ENCODE assay signal across 16 cellular contexts in genomic region chr11:111449158-111449557, GRCh38.
A peak's percentile ranks its signal among the peaks of the same experiment; 100 is the strongest.
DNase-seq lines count a peak whose midpoint lies in the region; ATAC-seq and TF ChIP-seq lines count a peak whose summit lies in the region.
"Had no signal": no experiment of that assay in that cellular context is flagged by ENCODE, and none has a peak within 500 bp of the region (broad histone marks: within the 10 kb centered on the region; RNA-seq: fewer than 3 reads in every experiment).

No MANE protein-coding gene starts in this region.

- POLR2A ChIA-PET in WTC11 (lab: Charles Lee), result no interaction called here

- H3K4me3 ChIP-seq in thyroid gland (replicated peaks in 1 of 3), result no peak overlapping the region

- H3K36me3 Mint-ChIP-seq in activated naive CD4-positive, alpha-beta T cell treated with anti-CD3 and anti-CD28 coated beads, Interleukin-2, amount 10 ng/mL, durations not matched to agents 7 days and 5 days, result no peaks in the 10 kb centered on the region
- no peaks in the 10 kb centered on the region for H3K36me3 Mint-ChIP-seq in activated naive CD4-positive, alpha-beta T cell treated with anti-CD3 and anti-CD28 coated beads for 36 hours (ENCODE audit: low read depth)
- H3K36me3 Mint-ChIP-seq in WTC11 (no peaks in the 10 kb centered on the region), endothelial cell (ENCODE audit: low read depth, unreplicated experiment) (no peaks in the 10 kb centered on the region), HFFc6 (ENCODE audit: low read depth) (no peaks in the 10 kb centered on the region)
- H3K36me3 Mint-ChIP-seq: CD4-positive, CD25-positive, alpha-beta regulatory T cell had no signal

- no peaks in the 10 kb centered on the region for H3K27me3 ChIP-seq in thyroid gland

- H3K36me3 ChIP-seq in thyroid gland, result no peaks in the 10 kb centered on the region

- H3K4me3 Mint-ChIP-seq in activated naive CD4-positive, alpha-beta T cell treated with anti-CD3 and anti-CD28 coated beads, Interleukin-2, amount 10 ng/mL, durations not matched to agents 7 days and 5 days, result no peak overlapping the region
- no peak overlapping the region for H3K4me3 Mint-ChIP-seq in activated naive CD4-positive, alpha-beta T cell treated with anti-CD3 and anti-CD28 coated beads for 36 hours
- H3K4me3 Mint-ChIP-seq in WTC11 (peak overlapping the region; percentile 11; the same call in 1 of the 2 replicates), endothelial cell (ENCODE audit: unreplicated experiment) (no peak overlapping the region), HFFc6 (no peak overlapping the region)
- H3K4me3 Mint-ChIP-seq: CD4-positive, CD25-positive, alpha-beta regulatory T cell had no signal

- intact Hi-C loops in activated naive CD4-positive, alpha-beta T cell treated with anti-CD3 and anti-CD28 coated beads for 36 hours (cut with micrococcal nuclease), result loop anchor here (10.0 kb wide), 1 partner anchor 1244 kb away; no protein-coding TSS in a partner anchor
- intact Hi-C loops in thyroid gland (cut with DNase I), result loop anchor here (5.0 kb wide), 1 partner anchor 167 kb away; no protein-coding TSS in a partner anchor

- WGBS in thyroid gland, 2 donors, result 39 to 46% methylated on average over 8 of the region's 8 CpGs

- no peaks in the 10 kb centered on the region for H3K9me3 ChIP-seq in thyroid gland

- DNase-seq in activated naive CD4-positive, alpha-beta T cell treated with anti-CD3 and anti-CD28 coated beads, Interleukin-2, amount 10 ng/mL, durations not matched to agents 7 days and 5 days, result no peak
- no peak for DNase-seq in activated naive CD4-positive, alpha-beta T cell treated with anti-CD3 and anti-CD28 coated beads for 36 hours
- no peak for DNase-seq in WTC11 (ENCODE audit: low spot score)
- DNase-seq in endothelial cell (ENCODE audit: low spot score), result no peak
- peak; percentile 30 to 56 for DNase-seq in thyroid gland
- DNase-seq in HFFc6, result no peak
- DNase-seq in NCI-H2171 (lab: John Stamatoyannopoulos, UW), result no peak
- no peak for DNase-seq in COR-L47 (lab: John Stamatoyannopoulos, UW)
- DNase-seq: Calu3; CD4-positive, CD25-positive, alpha-beta regulatory T cell; DMS79 treated with DMSO at 0.1 percent for 48 hours; KG1; NCI-H1092; NCI-H1694; NCI-H446 treated with DMSO at 0.1 percent for 48 hours had no signal

- no peak for TF ChIP-seq POLR2A in thyroid gland (IDR thresholded peaks at IDR 0.05)

- no peak overlapping the region for H3K27ac ChIP-seq in thyroid gland

- peaks cover 18% of the 10 kb centered on the region for H3K4me1 Mint-ChIP-seq in activated naive CD4-positive, alpha-beta T cell treated with anti-CD3 and anti-CD28 coated beads, Interleukin-2, amount 10 ng/mL, durations not matched to agents 7 days and 5 days
- peaks cover 14% of the 10 kb centered on the region for H3K4me1 Mint-ChIP-seq in activated naive CD4-positive, alpha-beta T cell treated with anti-CD3 and anti-CD28 coated beads for 36 hours (ENCODE audit: low read depth)
- H3K4me1 Mint-ChIP-seq in WTC11, result peaks cover 24% of the 10 kb centered on the region
- H3K4me1 Mint-ChIP-seq in endothelial cell (ENCODE audit: unreplicated experiment), result peaks cover 13% of the 10 kb centered on the region
- H3K4me1 Mint-ChIP-seq in HFFc6 (ENCODE audit: low read depth), result peaks cover 42% of the 10 kb centered on the region

- ATAC-seq in WTC11, result no peak
- ATAC-seq: HCT116 had no signal

- CTCF ChIA-PET in activated naive CD4-positive, alpha-beta T cell treated with anti-CD3 and anti-CD28 coated beads, Interleukin-2, amount 10 ng/mL, durations not matched to agents 7 days and 5 days (lab: Charles Lee), result no interaction called here
- CTCF ChIA-PET in activated naive CD4-positive, alpha-beta T cell treated with anti-CD3 and anti-CD28 coated beads for 36 hours (lab: Charles Lee), result interaction anchor here (0.8 kb wide), 1 partner anchor 166 kb away, joined by 4 read pairs; no protein-coding TSS in a partner anchor
- CTCF ChIA-PET in WTC11 (lab: Charles Lee), result no interaction called here

- no peak for TF ChIP-seq CTCF in WTC11 (IDR thresholded peaks at IDR 0.05)
- no peak for TF ChIP-seq CTCF in endothelial cell (IDR thresholded peaks at IDR 0.05; ENCODE audit: unreplicated experiment)
- TF ChIP-seq CTCF in thyroid gland (IDR thresholded peaks at IDR 0.05), result no peak
- TF ChIP-seq CTCF in HFFc6 (IDR thresholded peaks at IDR 0.05), result no peak

- peaks cover 3% of the 10 kb centered on the region for H3K27me3 Mint-ChIP-seq in activated naive CD4-positive, alpha-beta T cell treated with anti-CD3 and anti-CD28 coated beads, Interleukin-2, amount 10 ng/mL, durations not matched to agents 7 days and 5 days
- no peaks in the 10 kb centered on the region for H3K27me3 Mint-ChIP-seq in activated naive CD4-positive, alpha-beta T cell treated with anti-CD3 and anti-CD28 coated beads for 36 hours (ENCODE audit: low read depth)
- H3K27me3 Mint-ChIP-seq in WTC11 (ENCODE audit: low read depth), result no peaks in the 10 kb centered on the region
- peaks cover 8% of the 10 kb centered on the region for H3K27me3 Mint-ChIP-seq in endothelial cell (ENCODE audit: unreplicated experiment)
- peaks cover 8% of the 10 kb centered on the region for H3K27me3 Mint-ChIP-seq in HFFc6 (ENCODE audit: insufficient read depth)
- H3K27me3 Mint-ChIP-seq: CD4-positive, CD25-positive, alpha-beta regulatory T cell had no signal

- no peaks in the 10 kb centered on the region for H3K9me3 Mint-ChIP-seq in activated naive CD4-positive, alpha-beta T cell treated with anti-CD3 and anti-CD28 coated beads, Interleukin-2, amount 10 ng/mL, durations not matched to agents 7 days and 5 days
- no peaks in the 10 kb centered on the region for H3K9me3 Mint-ChIP-seq in activated naive CD4-positive, alpha-beta T cell treated with anti-CD3 and anti-CD28 coated beads for 36 hours
- H3K9me3 Mint-ChIP-seq in WTC11 (no peaks in the 10 kb centered on the region), endothelial cell (ENCODE audit: unreplicated experiment) (no peaks in the 10 kb centered on the region), HFFc6 (no peaks in the 10 kb centered on the region)
- H3K9me3 Mint-ChIP-seq: CD4-positive, CD25-positive, alpha-beta regulatory T cell had no signal

- H3K27ac Mint-ChIP-seq in activated naive CD4-positive, alpha-beta T cell treated with anti-CD3 and anti-CD28 coated beads, Interleukin-2, amount 10 ng/mL, durations not matched to agents 7 days and 5 days, result peak overlapping the region; percentile 30
- H3K27ac Mint-ChIP-seq in activated naive CD4-positive, alpha-beta T cell treated with anti-CD3 and anti-CD28 coated beads for 36 hours, result no peak overlapping the region
- H3K27ac Mint-ChIP-seq in WTC11 (peak overlapping the region; percentile 47; the same call in 1 of the 2 replicates), endothelial cell (ENCODE audit: unreplicated experiment) (peak overlapping the region; percentile 38), HFFc6 (no peak overlapping the region)
- H3K27ac Mint-ChIP-seq: CD4-positive, CD25-positive, alpha-beta regulatory T cell had no signal

- H3K4me1 ChIP-seq in thyroid gland, result peaks cover 0 to 4% of the 10 kb centered on the region in 2 donors

TF ChIP-seq in WTC11, 78 proteins besides CTCF, POLR2A, EP300 and RAD21 (continues in another document):
- TF ChIP-seq USF2 (CRISPR knock-in tag; IDR thresholded peaks at IDR 0.05) (no peak), PRDM15 (CRISPR knock-in tag; IDR thresholded peaks at IDR 0.05) (no peak), IRF1 (CRISPR knock-in tag; IDR thresholded peaks at IDR 0.05) (no peak), FOXK1 (CRISPR knock-in tag; IDR thresholded peaks at IDR 0.05) (no peak), NFYB (CRISPR knock-in tag; conservative IDR thresholded peaks at IDR 0.05; ENCODE audit: low read depth) (no peak), SMAD4 (CRISPR knock-in tag; IDR thresholded peaks at IDR 0.05) (no peak), EMX1 (CRISPR knock-in tag; IDR thresholded peaks at IDR 0.05) (no peak), NR3C1 (CRISPR knock-in tag; conservative IDR thresholded peaks at IDR 0.05; ENCODE audit: low read depth) (no peak), CREB1 (CRISPR knock-in tag; IDR thresholded peaks at IDR 0.05) (no peak)

Comparison
In these comparisons a context has a peak if more than half of its experiments do, and no peak if none do; other contexts are left out.
1. H3K27ac Mint-ChIP-seq: peak in activated naive CD4-positive, alpha-beta T cell treated with anti-CD3 and anti-CD28 coated beads, Interleukin-2, amount 10 ng/mL, durations not matched to agents 7 days and 5 days (single experiment), WTC11 (single experiment) and endothelial cell (single experiment); none in activated naive CD4-positive, alpha-beta T cell treated with anti-CD3 and anti-CD28 coated beads for 36 hours (single experiment) and HFFc6 (single experiment).
2. DNase-seq: peak in thyroid gland (2 of 2); none in activated naive CD4-positive, alpha-beta T cell treated with anti-CD3 and anti-CD28 coated beads, Interleukin-2, amount 10 ng/mL, durations not matched to agents 7 days and 5 days (single experiment), activated naive CD4-positive, alpha-beta T cell treated with anti-CD3 and anti-CD28 coated beads for 36 hours (single experiment), WTC11 (single experiment), endothelial cell (single experiment), HFFc6 (single experiment), NCI-H2171 (single experiment) and COR-L47 (single experiment).